Comparison of ENCODE assay signal across 7 cellular contexts in genomic region chr6:57469067-57469466, GRCh38.
DNase-seq lines count a peak whose midpoint lies in the region; ATAC-seq, FAIRE-seq and TF ChIP-seq lines count a peak whose summit lies in the region.
"Not testable (repeated sequence)": the region's sequence is repeated elsewhere in the genome, so short reads cannot be mapped to it uniquely, and the experiment has no call there.

No MANE protein-coding gene starts in this region.

- H3K23ac ChIP-seq in IMR-90 (ENCODE audit: low read depth, low read length), result peak overlapping the region; percentile 28; the same call in 1 of the 2 replicates

- DNase-seq in H54 (ENCODE audit: insufficient read length, low spot score); K562 (ENCODE audit: extremely low read depth in 1 of 4, low spot score in 3 of 4): not testable (repeated sequence)
- peak; percentile 32 for DNase-seq in IMR-90
- peak; percentile 1 to 4 for DNase-seq in NCI-H526 (lab: John Stamatoyannopoulos, UW)
- DNase-seq in fibroblast of gingiva (ENCODE audit: low read depth), result peak; percentile 6
- peak; percentile 90 for DNase-seq in left kidney (ENCODE audit: low read depth, low spot score)
- peak; percentile 17 for DNase-seq in neural progenitor cell (ENCODE audit: low spot score)

- H3K4me3 ChIP-seq in IMR-90 (ENCODE audit: insufficient read depth, low read depth, low read length); K562; neural progenitor cell: not testable (repeated sequence)

- peaks cover 20% of the 10 kb centered on the region for H3F3A ChIP-seq in neural progenitor cell (ENCODE audit: low read depth)

- peak overlapping the region; percentile 38 to 81; a peak in 3 of 4 replicates for H4K8ac ChIP-seq in IMR-90 (ENCODE audit: low read depth in 2 of 2, low read length in 2 of 2)

- not testable (repeated sequence) for H3K27ac Mint-ChIP-seq in neural progenitor cell

- peak overlapping the region; percentile 83 for H4K91ac ChIP-seq in IMR-90 (ENCODE audit: insufficient read depth, low read depth, low read length)

- peak overlapping the region; percentile 11 for H4K5ac ChIP-seq in IMR-90 (ENCODE audit: low read depth, low read length)

- peak overlapping the region; percentile 71 for H2BK120ac ChIP-seq in IMR-90 (ENCODE audit: low read depth, low read length)

- dilution Hi-C loops in IMR-90 (cut with HindIII; ENCODE audit: low sequenced_read_pairs, unreplicated experiment), result not testable (repeated sequence)

- not testable (repeated sequence) for BruUV-seq in IMR-90 (replicated peaks; lab: Mats Ljungman, UMichigan); K562 (replicated peaks; lab: Mats Ljungman, UMichigan)

- H3K4ac ChIP-seq in IMR-90 (ENCODE audit: low read depth, low read length), result peak overlapping the region; percentile 31; the same call in 1 of the 2 replicates

- peaks cover 17% of the 10 kb centered on the region for H3K4me1 Mint-ChIP-seq in neural progenitor cell

- TF ChIP-seq CTCF in IMR-90 (conservative IDR thresholded peaks at IDR 0.05; ENCODE audit: low read depth, low read length); K562 (IDR thresholded peaks at IDR 0.05 in 2 of 3, conservative IDR thresholded peaks at IDR 0.05 in 1 of 3; ENCODE audit: insufficient read depth in 2 of 3, low read depth in 1 of 3, low read length in 3 of 3); neural progenitor cell (IDR thresholded peaks at IDR 0.05): not testable (repeated sequence)

- peak overlapping the region; percentile 72; the same call in 1 of the 2 replicates for H3K18ac ChIP-seq in IMR-90 (ENCODE audit: low read depth, low read length)

- H3K4me3 Mint-ChIP-seq in neural progenitor cell, result not testable (repeated sequence)

- H3K4me1 ChIP-seq in IMR-90 (ENCODE audit: control insufficient read depth, insufficient read depth, low read length); K562 (replicated peaks in 1 of 2; ENCODE audit: control insufficient read depth in 2 of 2, insufficient read depth in 2 of 2, low read length in 2 of 2): not testable (repeated sequence)
- H3K4me1 ChIP-seq in neural progenitor cell, result peaks cover 40% of the 10 kb centered on the region

- H3K9ac ChIP-seq in IMR-90 (ENCODE audit: low read depth, low read length), result peak overlapping the region; percentile 21; the same call in 1 of the 2 replicates
- not testable (repeated sequence) for H3K9ac ChIP-seq in K562 (ENCODE audit: insufficient read depth in 1 of 2, low read depth in 2 of 2, low read length in 2 of 2); neural progenitor cell

- peak overlapping the region; percentile 54 for H3K56ac ChIP-seq in IMR-90 (ENCODE audit: extremely low read depth, insufficient read depth, low read length)

- not testable (repeated sequence) for H3K36me3 Mint-ChIP-seq in neural progenitor cell

- H3K79me2 ChIP-seq in K562 (ENCODE audit: control insufficient read depth, insufficient read depth, low read length), result not testable (repeated sequence)
- H3K79me2 ChIP-seq in neural progenitor cell (ENCODE audit: low read depth), result peaks cover 42% of the 10 kb centered on the region

- H3K9me3 Mint-ChIP-seq in neural progenitor cell, result peaks cover 11% of the 10 kb centered on the region

- 0 out of 2 replicates have a peak, but pooled peaks have one; percentile 9 for ATAC-seq in IMR-90 (ENCODE audit: low read depth)
- ATAC-seq in K562, result not testable (repeated sequence)

- intact Hi-C loops in IMR-90 (cut with micrococcal nuclease); K562 (cut with micrococcal nuclease): not testable (repeated sequence)

- no CpG with 5 or more reads among the region's 3 CpGs for WGBS in IMR-90 (ENCODE audit: extremely low coverage in 2 of 2, insufficient read length in 1 of 2), 2 experiments
- WGBS in K562 (ENCODE audit: insufficient coverage, low coverage, missing lambda C conversion rate), result 24% methylated on average over 3 of the region's 3 CpGs

- H3K27ac ChIP-seq in IMR-90 (ENCODE audit: insufficient read depth, low read length) (peak overlapping the region; percentile 17; the same call in 1 of the 2 replicates), neural progenitor cell (peak overlapping the region; percentile 68)
- H3K27ac ChIP-seq in K562 (ENCODE audit: extremely low read depth, low read depth, low read length), result not testable (repeated sequence)

- H2AFZ ChIP-seq in IMR-90 (replicated peaks; ENCODE audit: low read length, poor library complexity); K562 (ENCODE audit: low read depth, low read length); neural progenitor cell (replicated peaks): not testable (repeated sequence)

- H2BK5ac ChIP-seq in IMR-90 (ENCODE audit: low read depth, low read length, poor library complexity, severe bottlenecking), result peak overlapping the region; percentile 59

- H3K4me2 ChIP-seq in IMR-90 (ENCODE audit: low read depth, low read length) (peak overlapping the region; percentile 11; the same call in 1 of the 2 replicates), neural progenitor cell (peak overlapping the region; percentile 34)
- H3K4me2 ChIP-seq in K562 (ENCODE audit: insufficient read depth, low read length), result not testable (repeated sequence)

- not testable (repeated sequence) for H3K9me1 ChIP-seq in IMR-90 (ENCODE audit: insufficient read depth, low read length); K562 (ENCODE audit: control insufficient read depth, insufficient read depth, low read length)

- CTCF ChIA-PET in IMR-90 (lab: Yijun Ruan, JAX); K562 (lab: Yijun Ruan, JAX; ENCODE audit: low intra/inter-chr PET ratio): not testable (repeated sequence)

- not testable (repeated sequence) for TF ChIP-seq POLR2A in H54 (IDR thresholded peaks at IDR 0.05; ENCODE audit: low read depth, low read length); IMR-90 (IDR thresholded peaks at IDR 0.05; ENCODE audit: low read depth, low read length); K562 (conservative IDR thresholded peaks at IDR 0.05)

- in situ Hi-C loops in IMR-90 (cut with MboI; ENCODE audit: low sequenced_read_pairs); K562 (cut with MboI): not testable (repeated sequence)

- peak overlapping the region; percentile 48; the same call in 1 of the 2 replicates for H2AK5ac ChIP-seq in IMR-90 (ENCODE audit: low read depth, low read length)

- not testable (repeated sequence) for H2AK9ac ChIP-seq in IMR-90 (replicated peaks; ENCODE audit: low read depth, low read length, poor library complexity)

- TF ChIP-seq EP300 in K562 (IDR thresholded peaks at IDR 0.05; ENCODE audit: low read length), result not testable (repeated sequence)

- H3K27me3 ChIP-seq in IMR-90 (ENCODE audit: control insufficient read depth, insufficient read depth, low read length); K562 (ENCODE audit: control insufficient read depth in 2 of 2, insufficient read depth in 2 of 2, low read length in 2 of 2); neural progenitor cell: not testable (repeated sequence)

- H3K14ac ChIP-seq in IMR-90 (replicated peaks; ENCODE audit: low read depth, low read length), result peak overlapping the region; percentile 54

- H3K27me3 Mint-ChIP-seq in neural progenitor cell (ENCODE audit: insufficient read depth, low read depth), result not testable (repeated sequence)

- peak overlapping the region; percentile 47; the same call in 2 of the 3 replicates for H2BK15ac ChIP-seq in IMR-90 (ENCODE audit: low read depth, low read length)

- H3K79me1 ChIP-seq in IMR-90 (ENCODE audit: low read depth in 1 of 2, low read length in 2 of 2), result peaks cover 5 to 16% of the 10 kb centered on the region in 2 experiments; a peak in 3 of 4 replicates

- H4K20me1 ChIP-seq in IMR-90 (ENCODE audit: insufficient read depth, low read length); K562 (replicated peaks; ENCODE audit: control insufficient read depth, insufficient read depth, low read length); neural progenitor cell (ENCODE audit: low read depth): not testable (repeated sequence)

- not testable (repeated sequence) for H3K36me3 ChIP-seq in IMR-90 (ENCODE audit: control insufficient read depth, insufficient read depth, low read length); K562 (ENCODE audit: control insufficient read depth, insufficient read depth, low read length); neural progenitor cell

- FAIRE-seq in H54 (lab: Jason Lieb, UNC) (peak; percentile 71), K562 (lab: Jason Lieb, UNC) (peak; percentile 46)

- TF ChIP-seq RAD21 in IMR-90 (IDR thresholded peaks at IDR 0.05; ENCODE audit: low read length); K562 (CRISPR knock-in tag; conservative IDR thresholded peaks at IDR 0.05 in 1 of 2, IDR thresholded peaks at IDR 0.05 in 1 of 2): not testable (repeated sequence)

- H3K9me3 ChIP-seq in IMR-90 (ENCODE audit: control insufficient read depth, insufficient read depth, low read length); K562 (replicated peaks; ENCODE audit: control insufficient read depth, insufficient read depth, low read depth, low read length); neural progenitor cell (ENCODE audit: low read depth): not testable (repeated sequence)

- peak overlapping the region; percentile 40 for H2BK20ac ChIP-seq in IMR-90 (ENCODE audit: low read depth, low read length)

- POLR2A ChIA-PET in IMR-90 (lab: Charles Lee; ENCODE audit: unreplicated experiment); K562 (lab: Yijun Ruan, JAX): not testable (repeated sequence)
